ENCODE assay signal across 19 cellular contexts in genomic region chr18:58499527-58499926, GRCh38.
DNase-seq lines count a peak whose midpoint lies in the region; ATAC-seq, FAIRE-seq and TF ChIP-seq lines count a peak whose summit lies in the region.
"Had no signal": no experiment of that assay in that cellular context is flagged by ENCODE, and none has a peak within 500 bp of the region (broad histone marks: within the 10 kb centered on the region; RNA-seq: fewer than 3 reads in every experiment).

No MANE protein-coding gene starts in this region.

- TF ChIP-seq CTCF in cardiac muscle cell (IDR thresholded peaks at IDR 0.05; ENCODE audit: low read depth, low read length) (no peak), H1 (IDR thresholded peaks at IDR 0.05; ENCODE audit: control extremely low read depth in 1 of 3, insufficient read depth in 1 of 3, low read depth in 1 of 3, low read length in 3 of 3) (no peak)

- H3K23ac ChIP-seq in H1 (ENCODE audit: insufficient read length): no peak overlapping the region

- CTCF ChIA-PET in H1 (lab: Charles Lee; ENCODE audit: partially characterized antibody): interaction anchor here (0.8 to 7.0 kb wide), 6 partner anchors 19 to 264 kb away, joined by 3 to 62 read pairs (median 4); no protein-coding TSS in a partner anchor

- intact Hi-C loops in left cardiac atrium (cut with DNase I) (loop anchor here in 1 of 2 donors (10.0 kb wide), 1 partner anchor 315 kb away; no protein-coding TSS in a partner anchor), posterior vena cava (cut with DNase I) (no loop called here), aorta (cut with DNase I) (no loop called here)

- no peak overlapping the region for H3K4me3 ChIP-seq in cardiac muscle cell
- no peak overlapping the region for H3K4me3 ChIP-seq in H1 (ENCODE audit: extremely low read depth in 1 of 4, insufficient read depth in 2 of 4, low read depth in 3 of 4, low read length in 4 of 4)
- H3K4me3 ChIP-seq in aorta (ENCODE audit: low read length in 2 of 2): no peak overlapping the region
- H3K4me3 ChIP-seq: GM23248 had no signal

- H3K27me3 ChIP-seq in cardiac muscle cell (no peaks in the 10 kb centered on the region), H1 (replicated peaks in 1 of 4; ENCODE audit: control insufficient read depth in 3 of 4, extremely low read depth in 1 of 4, insufficient read depth in 3 of 4, low read length in 3 of 4) (no peaks in the 10 kb centered on the region), aorta (ENCODE audit: control insufficient read depth in 1 of 2, insufficient read depth in 2 of 2, low read length in 1 of 2) (no peaks in the 10 kb centered on the region)

- H3K79me1 ChIP-seq in H1 (ENCODE audit: low read depth, low read length): no peaks in the 10 kb centered on the region

- no peaks in the 10 kb centered on the region for H3K79me2 ChIP-seq in H1 (ENCODE audit: control insufficient read depth in 1 of 2, insufficient read depth in 2 of 2, low read length in 2 of 2)

- H2AK5ac ChIP-seq in H1 (ENCODE audit: low read depth, low read length): no peak overlapping the region

- H3K23me2 ChIP-seq in H1 (ENCODE audit: low read depth, low read length): peaks cover 2% of the 10 kb centered on the region

- no peak overlapping the region for H2AFZ ChIP-seq in H1 (ENCODE audit: low read length)
- H2AFZ ChIP-seq: GM23248 had no signal

- H3K9ac ChIP-seq in H1 (replicated peaks in 1 of 4; ENCODE audit: extremely low read depth in 1 of 4, low read depth in 3 of 4, low read length in 3 of 4): no peak overlapping the region
- H3K9ac ChIP-seq: GM23248 had no signal

- no peak for TF ChIP-seq EP300 in H1 (IDR thresholded peaks at IDR 0.05; ENCODE audit: borderline replicate concordance in 1 of 2, low read depth in 2 of 2, low read length in 2 of 2)

- H4K8ac ChIP-seq in H1 (ENCODE audit: extremely low read depth, insufficient read depth, low read length): no peak overlapping the region

- no peaks in the 10 kb centered on the region for H4K20me1 ChIP-seq in H1 (replicated peaks in 1 of 2; ENCODE audit: control insufficient read depth in 1 of 2, insufficient read depth in 2 of 2, low read length in 2 of 2)

- no peak overlapping the region for H3K4ac ChIP-seq in H1 (replicated peaks; ENCODE audit: insufficient read length, low read depth, low read length)

- peak overlapping the region; percentile 50; the same call in 1 of the 2 replicates for H2BK15ac ChIP-seq in H1 (ENCODE audit: low read length)

- no peak overlapping the region for H3K56ac ChIP-seq in H1 (replicated peaks; ENCODE audit: insufficient read length, low read depth, low read length)

- no peak for DNase-seq in cardiac muscle cell (ENCODE audit: low read depth in 1 of 2, low spot score in 1 of 2)
- no peak for DNase-seq in left cardiac atrium
- DNase-seq in H1 (ENCODE audit: low read depth in 1 of 2, low spot score in 2 of 2): no peak
- DNase-seq in posterior vena cava (ENCODE audit: low spot score): peak; percentile 55
- no peak for DNase-seq in NCI-H524 (lab: John Stamatoyannopoulos, UW)
- no peak for DNase-seq in urothelium cell line (ENCODE audit: low spot score)
- no peak for DNase-seq in aorta
- DNase-seq: ACHN; C1 segment of cervical spinal cord; Calu3; CD4-positive, alpha-beta T cell; DMS153; DMS79 treated with DMSO at 0.1 percent for 48 hours; EL; GM23248; H7 had no signal

- H2BK5ac ChIP-seq in H1 (ENCODE audit: low read depth, low read length): no peak overlapping the region

- 82% methylated on average over 6 of the region's 6 CpGs; no CpG with 5 or more reads in 1 of the 2 experiments for WGBS in H1 (ENCODE audit: extremely low coverage in 1 of 2, insufficient coverage in 1 of 2, insufficient read length in 1 of 2, insufficient replicate concordance in 2 of 2, low coverage in 1 of 2, low lambda C conversion rate in 2 of 2, missing lambda C conversion rate in 1 of 2), 2 experiments
- 89 to 92% methylated on average over 6 of the region's 6 CpGs for WGBS in aorta, 2 donors

- no peak overlapping the region for H3K14ac ChIP-seq in H1 (ENCODE audit: insufficient read length)

- no peak for TF ChIP-seq POLR2A in H1 (IDR thresholded peaks at IDR 0.05; ENCODE audit: control extremely low read depth in 1 of 2, low read depth in 2 of 2, low read length in 2 of 2)

- H2BK120ac ChIP-seq in H1 (replicated peaks; ENCODE audit: low read depth, low read length): no peak overlapping the region

- peak overlapping the region; percentile 36 for H4K91ac ChIP-seq in H1 (replicated peaks; ENCODE audit: insufficient read length, low read length)

- H2BK12ac ChIP-seq in H1 (ENCODE audit: low read depth, low read length): no peak overlapping the region

- POLR2A ChIA-PET in H1 (lab: Charles Lee; ENCODE audit: partially characterized antibody): no interaction called here

- no peak overlapping the region for H2BK20ac ChIP-seq in H1 (ENCODE audit: low read length)

- FAIRE-seq in H1 (lab: Jason Lieb, UNC) (no peak), urothelium cell line (lab: Jason Lieb, UNC) (no peak)
- FAIRE-seq: G401.6, GM12891 had no signal

- peaks cover 73% of the 10 kb centered on the region for H3K36me3 ChIP-seq in cardiac muscle cell
- H3K36me3 ChIP-seq in H1 (ENCODE audit: control insufficient read depth in 2 of 4, insufficient read depth in 4 of 4, low read length in 3 of 4): no peaks in the 10 kb centered on the region
- no peaks in the 10 kb centered on the region for H3K36me3 ChIP-seq in aorta (ENCODE audit: control insufficient read depth in 1 of 2, insufficient read depth in 2 of 2, low read length in 1 of 2)

- H3K4me1 ChIP-seq in cardiac muscle cell (ENCODE audit: low read depth): peaks cover 9% of the 10 kb centered on the region
- H3K4me1 ChIP-seq in H1 (replicated peaks in 1 of 4; ENCODE audit: control insufficient read depth in 3 of 4, insufficient read depth in 4 of 4, low read length in 3 of 4): peaks cover 0 to under 1% (median under 1%) of the 10 kb centered on the region in 4 experiments; a peak in 2 of 7 replicates
- no peaks in the 10 kb centered on the region for H3K4me1 ChIP-seq in aorta (ENCODE audit: control insufficient read depth in 1 of 2, insufficient read depth in 2 of 2, low read length in 2 of 2)

- H3K18ac ChIP-seq in H1 (ENCODE audit: extremely low read depth, low read length): no peak overlapping the region

- H3K27ac ChIP-seq in cardiac muscle cell: peak overlapping the region; percentile 6
- no peak overlapping the region for H3K27ac ChIP-seq in H1 (ENCODE audit: low read depth, low read length)
- no peak overlapping the region for H3K27ac ChIP-seq in aorta (ENCODE audit: low read depth in 1 of 2, low read length in 2 of 2)
- H3K27ac ChIP-seq: GM23248, HL-60 had no signal

- no peaks in the 10 kb centered on the region for H3K9me3 ChIP-seq in cardiac muscle cell (ENCODE audit: low read depth)
- no peaks in the 10 kb centered on the region for H3K9me3 ChIP-seq in H1 (ENCODE audit: insufficient read depth in 2 of 2, low read depth in 1 of 2, low read length in 1 of 2)
- no peaks in the 10 kb centered on the region for H3K9me3 ChIP-seq in aorta (ENCODE audit: control insufficient read depth, low read length)

- ATAC-seq in left cardiac atrium (no peak), aorta (ENCODE audit: low FRiP score) (no peak)

- no peak for TF ChIP-seq RAD21 in H1 (IDR thresholded peaks at IDR 0.05 in 1 of 2, conservative IDR thresholded peaks at IDR 0.05 in 1 of 2; ENCODE audit: low read depth in 2 of 2, low read length in 2 of 2)

- no peak overlapping the region for H3K4me2 ChIP-seq in H1 (ENCODE audit: insufficient read depth in 1 of 2, low read depth in 2 of 2, low read length in 2 of 2)

- H4K5ac ChIP-seq in H1 (ENCODE audit: insufficient read length, low read depth, low read length): no peak overlapping the region

TF ChIP-seq in H1, 55 proteins besides CTCF, POLR2A, EP300 and RAD21 (continues in another document):
- no peak for TF ChIP-seq ZNF274 (IDR thresholded peaks at IDR 0.05; ENCODE audit: borderline replicate concordance, extremely low read depth, low read length)
